19 cellular contexts compared by ENCODE assay signal in genomic region chr12:70815056-70815455, GRCh38.
DNase-seq lines count a peak whose midpoint lies in the region; TF ChIP-seq lines count a peak whose summit lies in the region.
"Had no signal": no experiment of that assay in that cellular context is flagged by ENCODE, and none has a peak within 500 bp of the region (broad histone marks: within the 10 kb centered on the region; RNA-seq: fewer than 3 reads in every experiment).

No MANE protein-coding gene starts in this region.

- no peak for TF ChIP-seq CTCF in MCF 10A (IDR thresholded peaks at IDR 0.05; ENCODE audit: unreplicated experiment)
- TF ChIP-seq CTCF in breast epithelium (IDR thresholded peaks at IDR 0.05): no peak
- TF ChIP-seq CTCF in PC-9 (conservative IDR thresholded peaks at IDR 0.05): no peak
- TF ChIP-seq CTCF in transverse colon (IDR thresholded peaks at IDR 0.05): no peak

- H3K27ac ChIP-seq in breast epithelium: no peak overlapping the region
- peak overlapping the region; percentile 80 for H3K27ac ChIP-seq in PC-9
- peak overlapping the region in 3 of 4 donors; percentile 17 to 80 (median 70) for H3K27ac ChIP-seq in transverse colon
- H3K27ac ChIP-seq: A549; BLaER1 treated with 17β-estradiol and CSF1 and Interleukin-3, amounts not matched to agents 10 nM and 100 nM had no signal

- H3K4me1 ChIP-seq in breast epithelium: no peaks in the 10 kb centered on the region
- H3K4me1 ChIP-seq in PC-9 (replicated peaks; ENCODE audit: insufficient read depth): peaks cover 26% of the 10 kb centered on the region
- peaks cover 0 to 49% (median 15%) of the 10 kb centered on the region in 4 donors for H3K4me1 ChIP-seq in transverse colon
- H3K4me1 ChIP-seq: A549; BLaER1 treated with 17β-estradiol and CSF1 and Interleukin-3, amounts not matched to agents 10 nM and 100 nM had no signal

- H3K9me2 ChIP-seq in PC-9 (ENCODE audit: insufficient read depth): no peaks in the 10 kb centered on the region

- H3K36me3 ChIP-seq in breast epithelium (no peaks in the 10 kb centered on the region), PC-9 (ENCODE audit: low read depth) (no peaks in the 10 kb centered on the region), transverse colon (no peaks in the 10 kb centered on the region)
- H3K36me3 ChIP-seq: BE2C; BLaER1 treated with 17β-estradiol and CSF1 and Interleukin-3, amounts not matched to agents 10 nM and 100 nM had no signal

- H3K9me3 Mint-ChIP-seq in MCF 10A (ENCODE audit: unreplicated experiment): no peaks in the 10 kb centered on the region

- POLR2A ChIA-PET in MCF 10A (lab: Yijun Ruan, JAX) (interaction anchor here (0.7 to 1.5 kb wide), 3 partner anchors 12 to 194 kb away, joined by 3 to 6 read pairs (median 3); no protein-coding TSS in a partner anchor), PC-9 (lab: Charles Lee; ENCODE audit: unreplicated experiment) (interaction anchor here (0.6 kb wide), 1 partner anchor 41 kb away, joined by 3 read pairs; no protein-coding TSS in a partner anchor)

- BruUV-seq in MCF 10A (replicated peaks; lab: Mats Ljungman, UMichigan) (no TSS peak), PC-9 (replicated peaks; lab: Mats Ljungman, UMichigan) (no TSS peak)

- TF ChIP-seq POLR2A in breast epithelium (IDR thresholded peaks at IDR 0.05) (no peak), transverse colon (IDR thresholded peaks at IDR 0.05) (no peak)

- no peaks in the 10 kb centered on the region for H3K27me3 ChIP-seq in breast epithelium
- H3K27me3 ChIP-seq in PC-9 (ENCODE audit: insufficient read depth, low read depth): no peaks in the 10 kb centered on the region
- no peaks in the 10 kb centered on the region for H3K27me3 ChIP-seq in transverse colon
- H3K27me3 ChIP-seq: BE2C; BLaER1 treated with 17β-estradiol and CSF1 and Interleukin-3, amounts not matched to agents 10 nM and 100 nM had no signal

- H3K4me1 Mint-ChIP-seq in MCF 10A (ENCODE audit: insufficient read depth, unreplicated experiment): peaks cover 20% of the 10 kb centered on the region
- H3K4me1 Mint-ChIP-seq: CD14-positive monocyte; CD8-positive, alpha-beta memory T cell had no signal

- H3F3A ChIP-seq in PC-9 (ENCODE audit: insufficient read depth, low read depth): peaks cover 10% of the 10 kb centered on the region; the same call in 1 of the 2 replicates

- H3K4me3 ChIP-seq in breast epithelium: no peak overlapping the region
- no peak overlapping the region for H3K4me3 ChIP-seq in PC-9
- no peak overlapping the region for H3K4me3 ChIP-seq in transverse colon
- H3K4me3 ChIP-seq: A549; BLaER1 treated with 17β-estradiol and CSF1 and Interleukin-3, amounts not matched to agents 10 nM and 100 nM; GM23338 had no signal

- H4K20me1 ChIP-seq in PC-9 (ENCODE audit: insufficient read depth): no peaks in the 10 kb centered on the region
- H4K20me1 ChIP-seq: BLaER1 treated with 17β-estradiol and CSF1 and Interleukin-3, amounts not matched to agents 10 nM and 100 nM had no signal

- H3K27me3 Mint-ChIP-seq in MCF 10A (ENCODE audit: insufficient read depth, unreplicated experiment): no peaks in the 10 kb centered on the region
- H3K27me3 Mint-ChIP-seq: CD8-positive, alpha-beta memory T cell had no signal

- DNase-seq in MCF 10A (ENCODE audit: unreplicated experiment) (no peak), breast epithelium (ENCODE audit: low spot score in 2 of 2) (no peak), PC-9 (no peak), transverse colon (no peak), T-helper 1 cell (no peak)
- no peak for DNase-seq in activated CD8-positive, alpha-beta memory T cell treated with anti-CD3 and anti-CD28 coated beads, Interleukin-2, amount 50 U/mL, for 48 hours
- DNase-seq: 8988T; ACHN; AML-193; BE2C; CD4-positive, alpha-beta T cell; CD8-positive, alpha-beta memory T cell; DMS153; DND-41; H9 had no signal

- in situ Hi-C loops in transverse colon (cut with MboI; ENCODE audit: low pct_ligation_motif_present in 1 of 4, low pct_unique_long_range_greater_than_20kb in 1 of 4, low sequenced_read_pairs in 3 of 4): no loop called here

- no peaks in the 10 kb centered on the region for H3K36me3 Mint-ChIP-seq in MCF 10A (ENCODE audit: insufficient read depth, unreplicated experiment)
- H3K36me3 Mint-ChIP-seq: CD14-positive monocyte; CD8-positive, alpha-beta memory T cell had no signal

- H3K9me3 ChIP-seq in breast epithelium: no peaks in the 10 kb centered on the region
- peaks cover 10% of the 10 kb centered on the region; the same call in 1 of the 2 replicates for H3K9me3 ChIP-seq in PC-9 (ENCODE audit: insufficient read depth, low read depth)
- H3K9me3 ChIP-seq in transverse colon: no peaks in the 10 kb centered on the region
- H3K9me3 ChIP-seq: A549, BE2C had no signal

- peak overlapping the region; percentile 23; the same call in 1 of the 2 replicates for H2AFZ ChIP-seq in PC-9

- WGBS in transverse colon (ENCODE audit: low coverage in 1 of 2), 2 donors: 85% methylated on average over 2 of the region's 2 CpGs

- H3K4me2 ChIP-seq in PC-9: no peak overlapping the region
- H3K4me2 ChIP-seq: A549; BLaER1 treated with 17β-estradiol and CSF1 and Interleukin-3, amounts not matched to agents 10 nM and 100 nM; GM23338 had no signal

- intact Hi-C loops in MCF 10A (cut with micrococcal nuclease): loop anchor here (5.0 kb wide), 1 partner anchor 58 kb away; no protein-coding TSS in a partner anchor
- intact Hi-C loops in breast epithelium (cut with DNase I; ENCODE audit: low total_unique reads): no loop called here
- intact Hi-C loops in PC-9 (cut with micrococcal nuclease; ENCODE audit: unreplicated experiment): no loop called here
- intact Hi-C loops in transverse colon (cut with DNase I; ENCODE audit: low total_unique reads): no loop called here

- CTCF ChIA-PET in MCF 10A (lab: Yijun Ruan, JAX) (interaction anchor here (0.5 kb wide), 1 partner anchor 34 kb away, joined by 3 read pairs; no protein-coding TSS in a partner anchor), PC-9 (lab: Charles Lee) (no interaction called here)

- peak overlapping the region; percentile 84 for H3K27ac Mint-ChIP-seq in MCF 10A (ENCODE audit: low read depth, unreplicated experiment)
- H3K27ac Mint-ChIP-seq: CD14-positive monocyte; CD4-positive, alpha-beta T cell; CD8-positive, alpha-beta memory T cell; GM23338; H9 had no signal

- H3K4me3 Mint-ChIP-seq in MCF 10A (ENCODE audit: unreplicated experiment): no peak overlapping the region
- H3K4me3 Mint-ChIP-seq: CD14-positive monocyte; CD4-positive, alpha-beta T cell; CD8-positive, alpha-beta memory T cell; GM23338; H9 had no signal

- no peak for TF ChIP-seq EP300 in transverse colon (IDR thresholded peaks at IDR 0.05; ENCODE audit: low read depth)

- H3K79me2 ChIP-seq in PC-9 (ENCODE audit: low read depth): no peaks in the 10 kb centered on the region

Comparison
In these comparisons a context has a peak if more than half of its experiments do, and no peak if none do; other contexts are left out.
1. H3K27ac ChIP-seq: peak in PC-9 (single experiment) and transverse colon (3 of 4); none in breast epithelium (0 of 2).